1 cellular context compared by ENCODE assay signal in the genomic region with DNA sequence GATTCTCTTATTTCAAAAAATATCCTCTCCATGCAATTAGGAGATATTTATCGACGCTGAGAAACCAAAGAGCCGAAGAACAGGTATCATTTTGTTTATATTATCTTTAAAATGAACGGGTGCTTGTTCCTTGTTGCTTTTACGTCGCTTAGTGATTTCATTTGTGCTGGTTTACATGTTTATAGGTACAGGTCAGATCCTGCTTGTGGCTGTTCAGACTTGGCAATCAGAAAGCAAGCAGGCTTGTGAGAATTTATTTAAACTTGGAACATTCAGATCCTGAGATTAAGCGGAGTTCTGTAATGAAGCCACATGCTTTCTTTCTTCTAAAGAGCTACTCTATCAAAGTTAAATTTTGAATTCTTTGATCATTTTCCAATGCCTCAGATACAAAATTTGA.
A peak's percentile ranks its signal among the peaks of the same experiment; 100 is the strongest.
TF ChIP-seq lines count a peak whose summit lies in the region.

No MANE protein-coding gene starts in this region.

TF ChIP-seq in K562, 482 proteins besides CTCF, POLR2A, EP300 and RAD21:
- TF ChIP-seq, protein P1, sequence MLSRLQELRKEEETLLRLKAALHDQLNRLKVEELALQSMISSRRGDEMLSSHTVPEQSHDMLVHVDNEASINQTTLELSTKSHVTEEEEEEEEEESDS (CRISPR knock-in tag; IDR thresholded peaks at IDR 0.05), result no peak
- TF ChIP-seq XRCC5 (IDR thresholded peaks at IDR 0.05; ENCODE audit: low read depth, low read length), result no peak
- TF ChIP-seq, protein P2, sequence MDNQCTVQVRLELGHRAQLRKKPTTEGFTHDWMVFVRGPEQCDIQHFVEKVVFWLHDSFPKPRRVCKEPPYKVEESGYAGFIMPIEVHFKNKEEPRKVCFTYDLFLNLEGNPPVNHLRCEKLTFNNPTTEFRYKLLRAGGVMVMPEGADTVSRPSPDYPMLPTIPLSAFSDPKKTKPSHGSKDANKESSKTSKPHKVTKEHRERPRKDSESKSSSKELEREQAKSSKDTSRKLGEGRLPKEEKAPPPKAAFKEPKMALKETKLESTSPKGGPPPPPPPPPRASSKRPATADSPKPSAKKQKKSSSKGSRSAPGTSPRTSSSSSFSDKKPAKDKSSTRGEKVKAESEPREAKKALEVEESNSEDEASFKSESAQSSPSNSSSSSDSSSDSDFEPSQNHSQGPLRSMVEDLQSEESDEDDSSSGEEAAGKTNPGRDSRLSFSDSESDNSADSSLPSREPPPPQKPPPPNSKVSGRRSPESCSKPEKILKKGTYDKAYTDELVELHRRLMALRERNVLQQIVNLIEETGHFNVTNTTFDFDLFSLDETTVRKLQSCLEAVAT (IDR thresholded peaks at IDR 0.05), result no peak
- TF ChIP-seq ZNF589 (CRISPR knock-in tag; IDR thresholded peaks at IDR 0.05; ENCODE audit: low read depth), result 0 out of 2 replicates have a peak, but pooled peaks have one; percentile 12
- TF ChIP-seq SAFB2 (IDR thresholded peaks at IDR 0.05; ENCODE audit: borderline replicate concordance, low read depth, low read length, severe bottlenecking), result no peak
- TF ChIP-seq TEAD2 (tag; IDR thresholded peaks at IDR 0.05), result no peak
- TF ChIP-seq ZNF76 (CRISPR knock-in tag; IDR thresholded peaks at IDR 0.05; ENCODE audit: borderline replicate concordance), result no peak
- no peak for TF ChIP-seq ZNF766 (CRISPR knock-in tag; conservative IDR thresholded peaks at IDR 0.05)
- TF ChIP-seq, protein P3, sequence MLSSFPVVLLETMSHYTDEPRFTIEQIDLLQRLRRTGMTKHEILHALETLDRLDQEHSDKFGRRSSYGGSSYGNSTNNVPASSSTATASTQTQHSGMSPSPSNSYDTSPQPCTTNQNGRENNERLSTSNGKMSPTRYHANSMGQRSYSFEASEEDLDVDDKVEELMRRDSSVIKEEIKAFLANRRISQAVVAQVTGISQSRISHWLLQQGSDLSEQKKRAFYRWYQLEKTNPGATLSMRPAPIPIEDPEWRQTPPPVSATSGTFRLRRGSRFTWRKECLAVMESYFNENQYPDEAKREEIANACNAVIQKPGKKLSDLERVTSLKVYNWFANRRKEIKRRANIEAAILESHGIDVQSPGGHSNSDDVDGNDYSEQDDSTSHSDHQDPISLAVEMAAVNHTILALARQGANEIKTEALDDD (IDR thresholded peaks at IDR 0.05), result no peak
- TF ChIP-seq, protein P4, sequence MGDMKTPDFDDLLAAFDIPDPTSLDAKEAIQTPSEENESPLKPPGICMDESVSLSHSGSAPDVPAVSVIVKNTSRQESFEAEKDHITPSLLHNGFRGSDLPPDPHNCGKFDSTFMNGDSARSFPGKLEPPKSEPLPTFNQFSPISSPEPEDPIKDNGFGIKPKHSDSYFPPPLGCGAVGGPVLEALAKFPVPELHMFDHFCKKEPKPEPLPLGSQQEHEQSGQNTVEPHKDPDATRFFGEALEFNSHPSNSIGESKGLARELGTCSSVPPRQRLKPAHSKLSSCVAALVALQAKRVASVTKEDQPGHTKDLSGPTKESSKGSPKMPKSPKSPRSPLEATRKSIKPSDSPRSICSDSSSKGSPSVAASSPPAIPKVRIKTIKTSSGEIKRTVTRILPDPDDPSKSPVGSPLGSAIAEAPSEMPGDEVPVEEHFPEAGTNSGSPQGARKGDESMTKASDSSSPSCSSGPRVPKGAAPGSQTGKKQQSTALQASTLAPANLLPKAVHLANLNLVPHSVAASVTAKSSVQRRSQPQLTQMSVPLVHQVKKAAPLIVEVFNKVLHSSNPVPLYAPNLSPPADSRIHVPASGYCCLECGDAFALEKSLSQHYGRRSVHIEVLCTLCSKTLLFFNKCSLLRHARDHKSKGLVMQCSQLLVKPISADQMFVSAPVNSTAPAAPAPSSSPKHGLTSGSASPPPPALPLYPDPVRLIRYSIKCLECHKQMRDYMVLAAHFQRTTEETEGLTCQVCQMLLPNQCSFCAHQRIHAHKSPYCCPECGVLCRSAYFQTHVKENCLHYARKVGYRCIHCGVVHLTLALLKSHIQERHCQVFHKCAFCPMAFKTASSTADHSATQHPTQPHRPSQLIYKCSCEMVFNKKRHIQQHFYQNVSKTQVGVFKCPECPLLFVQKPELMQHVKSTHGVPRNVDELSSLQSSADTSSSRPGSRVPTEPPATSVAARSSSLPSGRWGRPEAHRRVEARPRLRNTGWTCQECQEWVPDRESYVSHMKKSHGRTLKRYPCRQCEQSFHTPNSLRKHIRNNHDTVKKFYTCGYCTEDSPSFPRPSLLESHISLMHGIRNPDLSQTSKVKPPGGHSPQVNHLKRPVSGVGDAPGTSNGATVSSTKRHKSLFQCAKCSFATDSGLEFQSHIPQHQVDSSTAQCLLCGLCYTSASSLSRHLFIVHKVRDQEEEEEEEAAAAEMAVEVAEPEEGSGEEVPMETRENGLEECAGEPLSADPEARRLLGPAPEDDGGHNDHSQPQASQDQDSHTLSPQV (IDR thresholded peaks at IDR 0.05), result no peak
- TF ChIP-seq CTBP1 (IDR thresholded peaks at IDR 0.05; ENCODE audit: borderline replicate concordance), result no peak
- TF ChIP-seq GABPA (tag; conservative IDR thresholded peaks at IDR 0.05; ENCODE audit: low read depth), result no peak
- TF ChIP-seq, protein P5, sequence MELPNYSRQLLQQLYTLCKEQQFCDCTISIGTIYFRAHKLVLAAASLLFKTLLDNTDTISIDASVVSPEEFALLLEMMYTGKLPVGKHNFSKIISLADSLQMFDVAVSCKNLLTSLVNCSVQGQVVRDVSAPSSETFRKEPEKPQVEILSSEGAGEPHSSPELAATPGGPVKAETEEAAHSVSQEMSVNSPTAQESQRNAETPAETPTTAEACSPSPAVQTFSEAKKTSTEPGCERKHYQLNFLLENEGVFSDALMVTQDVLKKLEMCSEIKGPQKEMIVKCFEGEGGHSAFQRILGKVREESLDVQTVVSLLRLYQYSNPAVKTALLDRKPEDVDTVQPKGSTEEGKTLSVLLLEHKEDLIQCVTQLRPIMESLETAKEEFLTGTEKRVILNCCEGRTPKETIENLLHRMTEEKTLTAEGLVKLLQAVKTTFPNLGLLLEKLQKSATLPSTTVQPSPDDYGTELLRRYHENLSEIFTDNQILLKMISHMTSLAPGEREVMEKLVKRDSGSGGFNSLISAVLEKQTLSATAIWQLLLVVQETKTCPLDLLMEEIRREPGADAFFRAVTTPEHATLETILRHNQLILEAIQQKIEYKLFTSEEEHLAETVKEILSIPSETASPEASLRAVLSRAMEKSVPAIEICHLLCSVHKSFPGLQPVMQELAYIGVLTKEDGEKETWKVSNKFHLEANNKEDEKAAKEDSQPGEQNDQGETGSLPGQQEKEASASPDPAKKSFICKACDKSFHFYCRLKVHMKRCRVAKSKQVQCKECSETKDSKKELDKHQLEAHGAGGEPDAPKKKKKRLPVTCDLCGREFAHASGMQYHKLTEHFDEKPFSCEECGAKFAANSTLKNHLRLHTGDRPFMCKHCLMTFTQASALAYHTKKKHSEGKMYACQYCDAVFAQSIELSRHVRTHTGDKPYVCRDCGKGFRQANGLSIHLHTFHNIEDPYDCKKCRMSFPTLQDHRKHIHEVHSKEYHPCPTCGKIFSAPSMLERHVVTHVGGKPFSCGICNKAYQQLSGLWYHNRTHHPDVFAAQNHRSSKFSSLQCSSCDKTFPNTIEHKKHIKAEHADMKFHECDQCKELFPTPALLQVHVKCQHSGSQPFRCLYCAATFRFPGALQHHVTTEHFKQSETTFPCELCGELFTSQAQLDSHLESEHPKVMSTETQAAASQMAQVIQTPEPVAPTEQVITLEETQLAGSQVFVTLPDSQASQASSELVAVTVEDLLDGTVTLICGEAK (IDR thresholded peaks at IDR 0.05), result no peak
- TF ChIP-seq, protein P5 (CRISPR knock-in tag; IDR thresholded peaks at IDR 0.05), result no peak
- no peak for TF ChIP-seq ZNF785 (CRISPR knock-in tag; IDR thresholded peaks at IDR 0.05)
- TF ChIP-seq NFE2 (IDR thresholded peaks at IDR 0.05; ENCODE audit: low read depth), result no peak
- peak; percentile 25; the same call in 1 of the 2 replicates for TF ChIP-seq FOXJ2 (tag; IDR thresholded peaks at IDR 0.05)
- TF ChIP-seq, protein P6, sequence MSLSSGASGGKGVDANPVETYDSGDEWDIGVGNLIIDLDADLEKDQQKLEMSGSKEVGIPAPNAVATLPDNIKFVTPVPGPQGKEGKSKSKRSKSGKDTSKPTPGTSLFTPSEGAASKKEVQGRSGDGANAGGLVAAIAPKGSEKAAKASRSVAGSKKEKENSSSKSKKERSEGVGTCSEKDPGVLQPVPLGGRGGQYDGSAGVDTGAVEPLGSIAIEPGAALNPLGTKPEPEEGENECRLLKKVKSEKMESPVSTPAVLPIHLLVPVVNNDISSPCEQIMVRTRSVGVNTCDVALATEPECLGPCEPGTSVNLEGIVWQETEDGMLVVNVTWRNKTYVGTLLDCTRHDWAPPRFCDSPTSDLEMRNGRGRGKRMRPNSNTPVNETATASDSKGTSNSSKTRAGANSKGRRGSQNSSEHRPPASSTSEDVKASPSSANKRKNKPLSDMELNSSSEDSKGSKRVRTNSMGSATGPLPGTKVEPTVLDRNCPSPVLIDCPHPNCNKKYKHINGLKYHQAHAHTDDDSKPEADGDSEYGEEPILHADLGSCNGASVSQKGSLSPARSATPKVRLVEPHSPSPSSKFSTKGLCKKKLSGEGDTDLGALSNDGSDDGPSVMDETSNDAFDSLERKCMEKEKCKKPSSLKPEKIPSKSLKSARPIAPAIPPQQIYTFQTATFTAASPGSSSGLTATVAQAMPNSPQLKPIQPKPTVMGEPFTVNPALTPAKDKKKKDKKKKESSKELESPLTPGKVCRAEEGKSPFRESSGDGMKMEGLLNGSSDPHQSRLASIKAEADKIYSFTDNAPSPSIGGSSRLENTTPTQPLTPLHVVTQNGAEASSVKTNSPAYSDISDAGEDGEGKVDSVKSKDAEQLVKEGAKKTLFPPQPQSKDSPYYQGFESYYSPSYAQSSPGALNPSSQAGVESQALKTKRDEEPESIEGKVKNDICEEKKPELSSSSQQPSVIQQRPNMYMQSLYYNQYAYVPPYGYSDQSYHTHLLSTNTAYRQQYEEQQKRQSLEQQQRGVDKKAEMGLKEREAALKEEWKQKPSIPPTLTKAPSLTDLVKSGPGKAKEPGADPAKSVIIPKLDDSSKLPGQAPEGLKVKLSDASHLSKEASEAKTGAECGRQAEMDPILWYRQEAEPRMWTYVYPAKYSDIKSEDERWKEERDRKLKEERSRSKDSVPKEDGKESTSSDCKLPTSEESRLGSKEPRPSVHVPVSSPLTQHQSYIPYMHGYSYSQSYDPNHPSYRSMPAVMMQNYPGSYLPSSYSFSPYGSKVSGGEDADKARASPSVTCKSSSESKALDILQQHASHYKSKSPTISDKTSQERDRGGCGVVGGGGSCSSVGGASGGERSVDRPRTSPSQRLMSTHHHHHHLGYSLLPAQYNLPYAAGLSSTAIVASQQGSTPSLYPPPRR (CRISPR knock-in tag; IDR thresholded peaks at IDR 0.05; ENCODE audit: borderline replicate concordance), result no peak
- TF ChIP-seq, protein P7, sequence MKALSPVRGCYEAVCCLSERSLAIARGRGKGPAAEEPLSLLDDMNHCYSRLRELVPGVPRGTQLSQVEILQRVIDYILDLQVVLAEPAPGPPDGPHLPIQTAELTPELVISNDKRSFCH (CRISPR knock-in tag; IDR thresholded peaks at IDR 0.05), result no peak
- TF ChIP-seq, protein P7 (tag; IDR thresholded peaks at IDR 0.05), result no peak
